Comparison of ENCODE assay signal across 8 cellular contexts in genomic region chr5:50393925-50394609, GRCh38. TPM values are rescaled to one million over a fixed set of nuclear protein-coding genes. Genes with fewer than 3 reads are reported as not detected.
DNase-seq lines count a peak whose midpoint lies in the region; ATAC-seq and TF ChIP-seq lines count a peak whose summit lies in the region.
"Not testable (repeated sequence)": the region's sequence is repeated elsewhere in the genome, so short reads cannot be mapped to it uniquely, and the experiment has no call there.
"Had no signal": no experiment of that assay in that cellular context is flagged by ENCODE, and none has a peak within 500 bp of the region (broad histone marks: within the 10 kb centered on the region; RNA-seq: fewer than 3 reads in every experiment).

No MANE protein-coding gene starts in this region.

- not testable (repeated sequence) for BruUV-seq in HCT116 (replicated peaks; lab: Mats Ljungman, UMichigan); PC-3 (replicated peaks; lab: Mats Ljungman, UMichigan)

- not testable (repeated sequence) for H3K27ac ChIP-seq in HCT116 (ENCODE audit: low read depth, low read length); PC-3 (ENCODE audit: low read length); osteoblast (ENCODE audit: low read depth, low read length)

- not testable (repeated sequence) for TF ChIP-seq CTCF in BJ (IDR thresholded peaks at IDR 0.05; ENCODE audit: insufficient read depth, low read depth, low read length); HCT116 (IDR thresholded peaks at IDR 0.05 in 2 of 3, conservative IDR thresholded peaks at IDR 0.05 in 1 of 3; ENCODE audit: borderline replicate concordance in 1 of 3, insufficient read depth in 1 of 3, low read depth in 2 of 3, low read length in 2 of 3); PC-3 (conservative IDR thresholded peaks at IDR 0.05; ENCODE audit: low read depth, low read length); epithelial cell of esophagus (IDR thresholded peaks at IDR 0.05; ENCODE audit: insufficient read depth, low read depth, low read length, missing control alignments); osteoblast (IDR thresholded peaks at IDR 0.05; ENCODE audit: extremely low read depth, low read depth, low read length)

- not testable (repeated sequence) for H3K27me3 ChIP-seq in BJ (ENCODE audit: control insufficient read depth, insufficient read depth, low read length); HCT116 (ENCODE audit: insufficient read depth, low read length); PC-3 (ENCODE audit: low read length); osteoblast (ENCODE audit: insufficient read depth, low read length)

- peak; percentile 46 for DNase-seq in BJ (ENCODE audit: low read depth)
- DNase-seq in HCT116 (ENCODE audit: low read depth, low spot score) = not testable (repeated sequence)
- peak; percentile 77 for DNase-seq in PC-3
- peak; percentile 17 for DNase-seq in amniotic epithelial cell (ENCODE audit: low read depth)
- peak; percentile 91 for DNase-seq in epithelial cell of esophagus (ENCODE audit: low read depth)
- DNase-seq in glomerular visceral epithelial cell (ENCODE audit: extremely low spot score) = peak; percentile 55
- DNase-seq in osteoblast (ENCODE audit: insufficient read length, low spot score, missing footprints) = peak; percentile 4

- RAD21 ChIA-PET in HCT116 (lab: Charles Lee; ENCODE audit: low non-redundant PET in 1 of 2, low total read pairs in 2 of 2, uncharacterized antibody in 2 of 2, unreplicated experiment in 2 of 2) = not testable (repeated sequence)

- ATAC-seq in HCT116 = not testable (repeated sequence)
- peak; percentile 95 for ATAC-seq in PC-3

- not testable (repeated sequence) for H3K4me3 ChIP-seq in BJ (ENCODE audit: low read depth, low read length); HCT116 (replicated peaks in 1 of 2; ENCODE audit: low read depth in 1 of 2, low read length in 2 of 2); PC-3 (ENCODE audit: low read length); epithelial cell of esophagus (ENCODE audit: low read length); osteoblast (ENCODE audit: insufficient read depth, low read length)

- H3K9me2 ChIP-seq in HCT116 (ENCODE audit: insufficient read depth); PC-3 (replicated peaks; ENCODE audit: low read length): not testable (repeated sequence)

- H4K20me1 ChIP-seq in HCT116 (ENCODE audit: insufficient read depth); PC-3 (ENCODE audit: low read length); osteoblast (ENCODE audit: insufficient read depth, low read length): not testable (repeated sequence)

- H3K79me2 ChIP-seq in HCT116 (ENCODE audit: insufficient read depth, low read length); PC-3 (ENCODE audit: low read length); osteoblast (ENCODE audit: insufficient read depth, low read length): not testable (repeated sequence)

- not testable (repeated sequence) for H2AFZ ChIP-seq in HCT116 (ENCODE audit: low read depth, low read length, poor library complexity, severe bottlenecking); PC-3 (ENCODE audit: low read length); osteoblast (ENCODE audit: low read length)

- TF ChIP-seq RAD21 in HCT116 (IDR thresholded peaks at IDR 0.05; ENCODE audit: low read depth) = not testable (repeated sequence)

- H3K4me1 ChIP-seq in HCT116 (ENCODE audit: control insufficient read depth in 1 of 2, insufficient read depth in 2 of 2, low read length in 2 of 2); PC-3 (ENCODE audit: insufficient read depth, low read length); osteoblast (ENCODE audit: insufficient read depth, low read length): not testable (repeated sequence)

- POLR2A ChIA-PET in BJ (lab: Charles Lee); HCT116 (lab: Charles Lee); PC-3 (lab: Charles Lee; ENCODE audit: unreplicated experiment): not testable (repeated sequence)

- not testable (repeated sequence) for H3F3A ChIP-seq in PC-3 (ENCODE audit: low read length, unreplicated experiment)

- not testable (repeated sequence) for TF ChIP-seq POLR2A in HCT116 (IDR thresholded peaks at IDR 0.05; ENCODE audit: borderline replicate concordance, extremely low read depth, insufficient read depth, insufficient read length)

- intact Hi-C loops in HCT116 (cut with micrococcal nuclease); PC-3 (cut with micrococcal nuclease): not testable (repeated sequence)

- not testable (repeated sequence) for H3K9ac ChIP-seq in HCT116 (ENCODE audit: low read length); PC-3 (ENCODE audit: low read length)

- CTCF ChIA-PET in BJ (lab: Yijun Ruan, JAX); HCT116 (lab: Charles Lee); PC-3 (lab: Charles Lee): not testable (repeated sequence)

- not testable (repeated sequence) for H3K9me3 ChIP-seq in HCT116 (ENCODE audit: control insufficient read depth in 1 of 2, insufficient read depth in 1 of 2, low read depth in 1 of 2, low read length in 2 of 2); PC-3 (ENCODE audit: low read length); osteoblast (ENCODE audit: low read depth, low read length)

- not testable (repeated sequence) for H3K36me3 ChIP-seq in BJ (ENCODE audit: control insufficient read depth, insufficient read depth, low read length); HCT116 (ENCODE audit: control insufficient read depth in 1 of 2, insufficient read depth in 2 of 2, low read length in 2 of 2); PC-3 (ENCODE audit: low read depth, low read length); osteoblast (ENCODE audit: insufficient read depth, low read length)

- H3K4me2 ChIP-seq in HCT116 (ENCODE audit: low read length) = not testable (repeated sequence)
- H3K4me2 ChIP-seq in PC-3 (ENCODE audit: low read length) (0 out of 2 replicates have a peak overlapping the region, but pooled peaks have one; percentile 34), osteoblast (ENCODE audit: insufficient read depth, low read length) (peak overlapping the region; percentile 20)

TF ChIP-seq in HCT116, 20 proteins besides CTCF, POLR2A, EP300 and RAD21:
- TF ChIP-seq FOSL1 (IDR thresholded peaks at IDR 0.05; ENCODE audit: low read depth) = peak; percentile 10; the same call in 1 of the 2 replicates

RNA-seq across cellular contexts. Expression of gene EMB, which starts 47.0 kb away (rescaled TPM):
- 0.55 and 1.5 TPM in 2 replicates for polyA plus RNA-seq in BJ (2011; rRNA removed)
- polyA minus RNA-seq in BJ (2011; rRNA and poly(A)+ RNA removed) = 0.38 and 0.51 TPM in 2 replicates
- 15.2 TPM for total RNA-seq in HCT116 (2021; ENCODE audit: unreplicated experiment)
- 3.1 and 3.7 TPM in 2 replicates for polyA plus RNA-seq in HCT116 (2012)
- total RNA-seq in PC-3 (2014; rRNA removed) = 5.4 and 5.6 TPM in 2 replicates
- 14.5 and 17.4 TPM in 2 replicates for total RNA-seq in osteoblast
- total RNA-seq: HepG2 had no signal
